In the genomic region with DNA sequence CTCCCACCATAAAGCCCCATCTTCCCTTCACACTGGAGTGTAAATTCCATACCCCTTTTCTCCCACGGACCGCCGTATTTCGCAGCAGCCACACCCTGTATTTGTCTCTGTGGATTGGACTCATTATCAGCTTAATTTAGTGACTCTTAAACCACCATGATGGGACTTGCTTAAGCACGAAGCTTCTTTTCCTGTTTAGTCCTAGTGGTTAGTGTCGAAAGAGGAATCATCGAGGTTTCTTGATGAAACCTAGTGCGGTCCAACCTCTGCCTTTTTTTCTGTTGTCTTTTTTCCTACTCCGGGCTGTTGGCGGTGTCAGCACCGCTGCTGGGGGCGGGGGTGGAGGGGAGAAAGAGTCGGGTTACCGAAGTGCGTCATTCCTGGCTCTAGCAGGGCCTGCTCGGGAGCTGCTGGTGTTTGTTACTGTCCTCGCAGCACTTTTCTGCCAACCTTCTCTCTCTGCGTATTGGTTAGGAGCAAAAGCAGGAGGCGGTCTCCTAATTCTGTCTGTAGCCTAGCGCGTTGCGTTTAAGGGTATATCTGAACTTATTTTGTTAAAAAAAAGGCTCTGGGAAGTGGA, we compare ENCODE assay signal across 8 cellular contexts. TPM values are rescaled to one million over a fixed set of nuclear protein-coding genes. Genes with fewer than 3 reads are reported as not detected.
DNase-seq lines count a peak whose midpoint lies in the region; TF ChIP-seq lines count a peak whose summit lies in the region.

No MANE protein-coding gene starts in this region.

- H3K4me1 ChIP-seq in HAP-1 (peaks cover 31% of the 10 kb centered on the region), stomach (peaks cover 0 to 31% (median 12%) of the 10 kb centered on the region in 4 donors)

- H3K4me3 ChIP-seq in HAP-1 (peak overlapping the region; percentile 75), MG63 (peak overlapping the region; percentile 76), neural cell (ENCODE audit: low read length) (peak overlapping the region; percentile 74), stomach (peak overlapping the region; percentile 60 to 68 (median 64))

- TF ChIP-seq RAD21 in neural cell (conservative IDR thresholded peaks at IDR 0.05), result no peak

- H3K9me3 ChIP-seq in HAP-1 (no peaks in the 10 kb centered on the region), MG63 (no peaks in the 10 kb centered on the region), neural cell (ENCODE audit: low read length) (no peaks in the 10 kb centered on the region), stomach (no peaks in the 10 kb centered on the region)

- no peaks in the 10 kb centered on the region for H4K20me1 ChIP-seq in neural cell (ENCODE audit: insufficient read depth)

- H3K27me3 ChIP-seq in HAP-1 (ENCODE audit: low read depth), result no peaks in the 10 kb centered on the region
- H3K27me3 ChIP-seq in MG63, result no peaks in the 10 kb centered on the region
- no peaks in the 10 kb centered on the region for H3K27me3 ChIP-seq in neural cell (ENCODE audit: insufficient read depth, low read depth, low read length)
- no peaks in the 10 kb centered on the region for H3K27me3 ChIP-seq in stomach

- TF ChIP-seq CTCF in neural cell (IDR thresholded peaks at IDR 0.05; ENCODE audit: poor library complexity, severe bottlenecking) (no peak), stomach (IDR thresholded peaks at IDR 0.05) (no peak)

- peak overlapping the region; percentile 27 for H3K4me2 ChIP-seq in neural cell (ENCODE audit: low read length)

- no peak overlapping the region for H2AFZ ChIP-seq in neural cell (ENCODE audit: low read depth, low read length)

- no peaks in the 10 kb centered on the region for H3K9me2 ChIP-seq in neural cell (ENCODE audit: insufficient read depth, low read length)

- intact Hi-C loops in stomach (cut with DNase I; ENCODE audit: low total_unique reads), result no loop called here

- H3K9ac ChIP-seq in neural cell (ENCODE audit: low read length), result peak overlapping the region; percentile 89

- peaks cover 35% of the 10 kb centered on the region for H3K79me2 ChIP-seq in neural cell (replicated peaks; ENCODE audit: insufficient read depth, low read length)

- in situ Hi-C loops in HAP-1 (cut with MboI; ENCODE audit: low sequenced_read_pairs), result no loop called here

- H3K36me3 ChIP-seq in HAP-1 (replicated peaks) (no peaks in the 10 kb centered on the region), MG63 (no peaks in the 10 kb centered on the region; the same call in 1 of the 2 replicates), neural cell (ENCODE audit: insufficient read depth, low read length) (no peaks in the 10 kb centered on the region), stomach (no peaks in the 10 kb centered on the region)

- DNase-seq in ELF-1 (ENCODE audit: low read depth, low spot score) (peak; percentile 99), HAP-1 (ENCODE audit: low spot score in 2 of 2) (peak; percentile 95 to 97), MG63 (peak; percentile 94), SHP77 (lab: John Stamatoyannopoulos, UW) (peak; percentile 78 to 86), fibroblast of the conjunctiva (ENCODE audit: low read depth) (peak; percentile 90), stomach (peak; percentile 88)
- DNase-seq in activated effector memory CD4-positive, alpha-beta T cell treated with anti-CD3 and anti-CD28 coated beads, Interleukin-2, amount 50 U/mL, for 16 hours, result peak; percentile 93

- H3K27ac ChIP-seq in neural cell (ENCODE audit: low read length), result peak overlapping the region; percentile 93
- peak overlapping the region; percentile 86 to 98 (median 97) for H3K27ac ChIP-seq in stomach

- no peak for TF ChIP-seq EP300 in neural cell (conservative IDR thresholded peaks at IDR 0.05; ENCODE audit: poor library complexity, severe bottlenecking)
- TF ChIP-seq EP300 in stomach (IDR thresholded peaks at IDR 0.05), result no peak

- 0 to 31% (median 4%) methylated on average over 17 to 22 of the region's 22 CpGs for WGBS in stomach, 5 donors

- H3F3A ChIP-seq in neural cell (ENCODE audit: insufficient read depth, low read length, poor library complexity, severe bottlenecking), result no peaks in the 10 kb centered on the region

- TF ChIP-seq POLR2A in stomach (IDR thresholded peaks at IDR 0.05), result peak in 2 of 4 donors; percentile 66 to 67

TF ChIP-seq in neural cell, 6 proteins besides CTCF, POLR2A, EP300 and RAD21:
- TF ChIP-seq EZH2 (IDR thresholded peaks at IDR 0.05; ENCODE audit: borderline replicate concordance, insufficient read depth, low read length, poor library complexity, severe bottlenecking) (no peak), POLR2AphosphoS5 (IDR thresholded peaks at IDR 0.05) (peak; percentile 52), MXI1 (conservative IDR thresholded peaks at IDR 0.05; ENCODE audit: poor library complexity, severe bottlenecking) (no peak), TAF1 (IDR thresholded peaks at IDR 0.05; ENCODE audit: low read depth) (peak; percentile 6)

RNA-seq across cellular contexts. Expression of a gene that starts 1.4 kb away (rescaled TPM):
- 45.5 and 64.9 TPM in 2 replicates for total RNA-seq in MG63 (2014; rRNA removed; shearing (Covaris generic); ENCODE audit: low replicate concordance)
- 25.3 and 26.5 TPM in 2 replicates for polyA plus RNA-seq in neural cell
- 105 and 114 TPM in 2 replicates for polyA minus RNA-seq in neural cell
- 100 to 1,000 TPM in 1 of 5 donors, 10 to 100 TPM in 4; 11.6 to 175 (median 32.6) TPM for total RNA-seq in stomach
- polyA plus RNA-seq in stomach, result 10 to 100 TPM; 11.1 to 21.5 (median 16.8) TPM

Comparison
In these comparisons a context has a peak if more than half of its experiments do, and no peak if none do; other contexts are left out.
1. Peak in every context shown above with its lines: DNase-seq, H3K4me3 ChIP-seq and H3K27ac ChIP-seq.